ENCODE assay signal across 16 cellular contexts in the genomic region with DNA sequence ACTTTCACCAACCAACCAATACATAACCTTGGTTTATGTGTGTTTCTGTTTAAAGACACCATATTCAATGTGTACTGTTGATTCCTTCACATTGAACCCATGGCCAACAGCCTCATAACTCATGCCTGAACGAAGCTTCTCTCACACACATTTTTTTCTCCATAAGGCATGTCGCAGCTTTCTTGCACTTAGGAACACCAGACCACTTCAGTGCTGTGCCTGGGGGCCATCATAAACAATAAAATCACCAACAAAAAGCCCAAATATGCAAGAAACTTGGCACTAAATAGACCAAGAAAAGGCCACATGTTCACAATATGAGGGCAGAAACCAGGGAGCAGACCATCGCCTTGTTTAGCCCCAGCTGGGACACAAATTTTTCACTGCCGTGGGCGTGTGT.
"Had no signal": no experiment of that assay in that cellular context is flagged by ENCODE, and none has a peak within 500 bp of the region (broad histone marks: within the 10 kb centered on the region; RNA-seq: fewer than 3 reads in every experiment).

No MANE protein-coding gene starts in this region.

- H3K36me3 Mint-ChIP-seq: stimulated activated effector memory CD8-positive, alpha-beta T cell treated with anti-CD3 and anti-CD28 coated beads, Interleukin-12 subunit alpha, Interleukin-12 subunit beta, amount 100 ng/mL, for 72 hours had no signal

- H3K36me3 ChIP-seq: gastrocnemius medialis, heart right ventricle, lower lobe of right lung, ovary, thyroid gland had no signal

- ATAC-seq: gastrocnemius medialis; left ventricle myocardium superior; naive thymus-derived CD8-positive, alpha-beta T cell; psoas muscle had no signal

- H3K4me1 Mint-ChIP-seq: naive thymus-derived CD8-positive, alpha-beta T cell had no signal

- DNase-seq: effector memory CD4-positive, alpha-beta T cell; gastrocnemius medialis; heart right ventricle; hypothalamus; lower lobe of right lung; naive thymus-derived CD8-positive, alpha-beta T cell; occipital lobe; psoas muscle had no signal

- H3K27me3 Mint-ChIP-seq: type B pancreatic cell had no signal

- H3K27ac Mint-ChIP-seq: stimulated activated effector memory CD8-positive, alpha-beta T cell treated with anti-CD3 and anti-CD28 coated beads, Interleukin-12 subunit alpha, Interleukin-12 subunit beta, amount 100 ng/mL, for 72 hours; type B pancreatic cell had no signal

- H3K4me1 ChIP-seq: gastrocnemius medialis, heart right ventricle, lower lobe of right lung, psoas muscle, thyroid gland had no signal

- H3K4me3 ChIP-seq: coronary artery, gastrocnemius medialis, heart right ventricle, lower lobe of right lung, ovary, psoas muscle, sigmoid colon, stomach, thyroid gland had no signal

- H3K27me3 ChIP-seq: gastrocnemius medialis, heart right ventricle, ovary, sigmoid colon, stomach, thyroid gland had no signal

- H3K4me3 Mint-ChIP-seq: naive thymus-derived CD8-positive, alpha-beta T cell; stimulated activated effector memory CD8-positive, alpha-beta T cell treated with anti-CD3 and anti-CD28 coated beads, Interleukin-12 subunit alpha, Interleukin-12 subunit beta, amount 100 ng/mL, for 72 hours had no signal

- H3K9me3 Mint-ChIP-seq: stimulated activated effector memory CD8-positive, alpha-beta T cell treated with anti-CD3 and anti-CD28 coated beads, Interleukin-12 subunit alpha, Interleukin-12 subunit beta, amount 100 ng/mL, for 72 hours; type B pancreatic cell had no signal

- H3K9me3 ChIP-seq: gastrocnemius medialis, lower lobe of right lung, ovary, psoas muscle, sigmoid colon, stomach, thyroid gland had no signal

- H3K27ac ChIP-seq: coronary artery, gastrocnemius medialis, heart right ventricle, lower lobe of right lung, ovary, psoas muscle, stomach, thyroid gland had no signal
